10 cellular contexts compared by ENCODE assay signal in the genomic region with DNA sequence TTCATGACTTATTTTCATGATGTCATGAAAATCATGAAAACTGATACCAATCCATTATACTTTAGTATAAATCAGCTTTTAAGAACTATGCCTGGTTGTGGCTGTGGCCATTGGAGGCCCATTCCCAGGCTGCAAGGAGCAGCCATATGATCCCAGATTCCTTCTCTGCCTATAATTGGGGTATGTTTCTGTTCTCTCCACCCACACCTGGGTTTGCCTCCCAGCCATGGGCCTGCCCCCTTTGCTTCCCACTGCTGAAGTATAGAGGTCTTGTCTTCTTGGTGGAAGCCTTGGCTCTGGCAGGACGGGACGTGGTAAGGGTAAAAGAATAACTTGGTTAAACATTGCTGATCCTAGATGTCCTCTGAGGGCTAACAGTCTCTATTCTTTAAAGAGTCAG. TPM values are rescaled to one million over a fixed set of nuclear protein-coding genes. Genes with fewer than 3 reads are reported as not detected.
A peak's percentile ranks its signal among the peaks of the same experiment; 100 is the strongest.
DNase-seq lines count a peak whose midpoint lies in the region; ATAC-seq, FAIRE-seq and TF ChIP-seq lines count a peak whose summit lies in the region.
"Had no signal": no experiment of that assay in that cellular context is flagged by ENCODE, and none has a peak within 500 bp of the region (broad histone marks: within the 10 kb centered on the region; RNA-seq: fewer than 3 reads in every experiment).

No MANE protein-coding gene starts in this region.

- TF ChIP-seq CTCF in Panc1 (IDR thresholded peaks at IDR 0.05) (no peak), endothelial cell of umbilical vein (IDR thresholded peaks at IDR 0.05; ENCODE audit: extremely low read depth in 1 of 2, insufficient read depth in 1 of 2, low read depth in 1 of 2, low read length in 2 of 2) (no peak), osteoblast (IDR thresholded peaks at IDR 0.05; ENCODE audit: extremely low read depth, low read depth, low read length) (no peak), kidney (IDR thresholded peaks at IDR 0.05; ENCODE audit: borderline replicate concordance, extremely low read depth, insufficient read depth) (no peak)

- peak overlapping the region in 3 of 4 donors; percentile 58 to 91 (median 90) for H3K4me3 Mint-ChIP-seq in CD4-positive, CD25-positive, alpha-beta regulatory T cell

- CTCF ChIA-PET in Panc1 (lab: Charles Lee) (no interaction called here), endothelial cell of umbilical vein (lab: Charles Lee) (interaction anchor here (0.7 to 1.2 kb wide), 2 partner anchors 10 to 123 kb away, joined by 3 read pairs; no protein-coding TSS in a partner anchor)

- H3K36me3 ChIP-seq in CD4-positive, CD25-positive, alpha-beta regulatory T cell (ENCODE audit: control insufficient read depth, insufficient read depth, low read length): no peaks in the 10 kb centered on the region
- H3K36me3 ChIP-seq in Panc1 (ENCODE audit: control insufficient read depth, insufficient read depth, low read length) (0 out of 2 replicates have a peak, but pooled peaks cover 2% of the 10 kb centered on the region), endothelial cell of umbilical vein (ENCODE audit: control insufficient read depth in 2 of 2, extremely low read depth in 1 of 2, insufficient read depth in 2 of 2, low read length in 2 of 2) (peaks cover 0 to 2% of the 10 kb centered on the region in 2 experiments), osteoblast (ENCODE audit: insufficient read depth, low read length) (peaks cover 43% of the 10 kb centered on the region), kidney (ENCODE audit: control insufficient read depth in 1 of 2, insufficient read depth in 2 of 2, low read length in 2 of 2) (no peaks in the 10 kb centered on the region)

- H3K4me3 ChIP-seq in CD4-positive, CD25-positive, alpha-beta regulatory T cell (ENCODE audit: low read depth, low read length): no peak overlapping the region
- H3K4me3 ChIP-seq in Panc1 (ENCODE audit: low read depth in 2 of 2, low read length in 2 of 2) (peak overlapping the region in 1 of 2 experiments; percentile 29; a peak in 3 of 4 replicates), endothelial cell of umbilical vein (replicated peaks in 1 of 3; ENCODE audit: insufficient read depth in 1 of 3, low read depth in 1 of 3, low read length in 3 of 3) (no peak overlapping the region), osteoblast (ENCODE audit: insufficient read depth, low read length) (peak overlapping the region; percentile 91), kidney (ENCODE audit: low read length in 2 of 2) (no peak overlapping the region)

- H3K4me2 ChIP-seq in endothelial cell of umbilical vein (ENCODE audit: insufficient read depth, low read length) (peak overlapping the region; percentile 56), osteoblast (ENCODE audit: insufficient read depth, low read length) (peak overlapping the region; percentile 88)

- TF ChIP-seq POLR2A in endothelial cell of umbilical vein (IDR thresholded peaks at IDR 0.05; ENCODE audit: low read depth, low read length): no peak

- FAIRE-seq in endothelial cell of umbilical vein (lab: Jason Lieb, UNC): no peak
- no peak for FAIRE-seq in kidney (lab: Jason Lieb, UNC)

- H3K27me3 ChIP-seq in CD4-positive, CD25-positive, alpha-beta regulatory T cell (ENCODE audit: control insufficient read depth, insufficient read depth, low read length): no peaks in the 10 kb centered on the region
- no peaks in the 10 kb centered on the region for H3K27me3 ChIP-seq in Panc1 (ENCODE audit: control insufficient read depth, insufficient read depth, low read length)
- H3K27me3 ChIP-seq in endothelial cell of umbilical vein (ENCODE audit: control insufficient read depth in 2 of 2, insufficient read depth in 2 of 2, low read length in 2 of 2): no peaks in the 10 kb centered on the region
- H3K27me3 ChIP-seq in osteoblast (ENCODE audit: insufficient read depth, low read length): no peaks in the 10 kb centered on the region

- H3K27ac Mint-ChIP-seq in CD4-positive, CD25-positive, alpha-beta regulatory T cell: peak overlapping the region in 2 of 3 donors; percentile 52 to 83

- H3K27me3 Mint-ChIP-seq in CD4-positive, CD25-positive, alpha-beta regulatory T cell: no peaks in the 10 kb centered on the region

- BruUV-seq in Panc1 (replicated peaks; lab: Mats Ljungman, UMichigan) (no TSS peak), endothelial cell of umbilical vein (replicated peaks; lab: Mats Ljungman, UMichigan) (no TSS peak)

- no peak for DNase-seq in CD4-positive, CD25-positive, alpha-beta regulatory T cell
- no peak for DNase-seq in Panc1 (ENCODE audit: low read depth, low spot score)
- DNase-seq in endothelial cell of umbilical vein (ENCODE audit: low read depth, low spot score): no peak
- DNase-seq in osteoblast (ENCODE audit: insufficient read length, low spot score, missing footprints): no peak
- DNase-seq in kidney: no peak
- no peak for DNase-seq in cerebellum (ENCODE audit: low spot score)
- DNase-seq in NCI-H1417 treated with DMSO at 0.1 percent for 48 hours (lab: John Stamatoyannopoulos, UW): no peak
- no peak for DNase-seq in stimulated activated CD4-positive, alpha-beta T cell treated with anti-CD3 and anti-CD28 coated beads, Interleukin-4, amount 100 ng/mL, for 1 hour
- DNase-seq: activated naive CD4-positive, alpha-beta T cell had no signal

- H3K9ac ChIP-seq in endothelial cell of umbilical vein (replicated peaks; ENCODE audit: extremely low read depth, insufficient read depth, low read length) (no peak overlapping the region), kidney (ENCODE audit: low read length in 2 of 2) (no peak overlapping the region)

- H4K20me1 ChIP-seq in endothelial cell of umbilical vein (replicated peaks; ENCODE audit: control insufficient read depth, extremely low read depth, insufficient read depth, low read length) (no peaks in the 10 kb centered on the region), osteoblast (ENCODE audit: insufficient read depth, low read length) (peaks cover 34% of the 10 kb centered on the region)

- dilution Hi-C loops in endothelial cell of umbilical vein (cut with MboI; ENCODE audit: extremely low pct_ligation_motif_present, low sequenced_read_pairs): no loop called here

- in situ Hi-C loops in Panc1 (cut with HindIII; ENCODE audit: low pct_unique_long_range_greater_than_20kb, low sequenced_read_pairs): no loop called here

- POLR2A ChIA-PET in Panc1 (lab: Charles Lee): no interaction called here
- POLR2A ChIA-PET in endothelial cell of umbilical vein (lab: Charles Lee): no interaction called here

- H3K79me2 ChIP-seq in endothelial cell of umbilical vein (ENCODE audit: control insufficient read depth, insufficient read depth, low read length) (peaks cover 69% of the 10 kb centered on the region), osteoblast (ENCODE audit: insufficient read depth, low read length) (peaks cover 75% of the 10 kb centered on the region)

- peaks cover 25% of the 10 kb centered on the region for H3K4me1 ChIP-seq in CD4-positive, CD25-positive, alpha-beta regulatory T cell (ENCODE audit: control insufficient read depth, insufficient read depth, low read length, poor library complexity, severe bottlenecking)
- H3K4me1 ChIP-seq in Panc1 (ENCODE audit: control insufficient read depth, insufficient read depth, low read length) (peaks cover 31% of the 10 kb centered on the region), endothelial cell of umbilical vein (ENCODE audit: control insufficient read depth, extremely low read depth, insufficient read depth, low read length) (peaks cover 40% of the 10 kb centered on the region), osteoblast (ENCODE audit: insufficient read depth, low read length) (peaks cover 58% of the 10 kb centered on the region), kidney (ENCODE audit: control insufficient read depth in 1 of 2, insufficient read depth in 1 of 2, low read depth in 1 of 2, low read length in 2 of 2) (peaks cover 4 to 10% of the 10 kb centered on the region in 2 donors)

- H3K9me3 ChIP-seq in CD4-positive, CD25-positive, alpha-beta regulatory T cell (ENCODE audit: control insufficient read depth in 2 of 2, low read length in 2 of 2): no peaks in the 10 kb centered on the region
- H3K9me3 ChIP-seq in Panc1 (ENCODE audit: control insufficient read depth, insufficient read depth, low read depth, low read length): no peaks in the 10 kb centered on the region
- no peaks in the 10 kb centered on the region for H3K9me3 ChIP-seq in endothelial cell of umbilical vein (replicated peaks; ENCODE audit: control insufficient read depth, insufficient read depth, low read length)
- H3K9me3 ChIP-seq in osteoblast (ENCODE audit: low read depth, low read length): no peaks in the 10 kb centered on the region
- no peaks in the 10 kb centered on the region for H3K9me3 ChIP-seq in kidney (ENCODE audit: control insufficient read depth in 1 of 2, low read length in 2 of 2)

- H3K4me1 Mint-ChIP-seq in CD4-positive, CD25-positive, alpha-beta regulatory T cell: peaks cover 15 to 39% (median 24%) of the 10 kb centered on the region in 4 donors

- H3K36me3 Mint-ChIP-seq in CD4-positive, CD25-positive, alpha-beta regulatory T cell: no peaks in the 10 kb centered on the region

- intact Hi-C loops in Panc1 (cut with micrococcal nuclease; ENCODE audit: unreplicated experiment) (loop anchor here (5.0 kb wide), 1 partner anchor 65 kb away; no protein-coding TSS in a partner anchor), endothelial cell of umbilical vein (cut with micrococcal nuclease) (no loop called here), kidney (cut with DNase I) (no loop called here)

- no peak overlapping the region for H3K27ac ChIP-seq in CD4-positive, CD25-positive, alpha-beta regulatory T cell (ENCODE audit: insufficient read depth, low read length, poor library complexity, severe bottlenecking)
- peak overlapping the region; percentile 55 for H3K27ac ChIP-seq in Panc1 (ENCODE audit: low read length)
- H3K27ac ChIP-seq in endothelial cell of umbilical vein (ENCODE audit: insufficient read depth, low read depth, low read length): peak overlapping the region; percentile 19
- peak overlapping the region; percentile 94 for H3K27ac ChIP-seq in osteoblast (ENCODE audit: low read depth, low read length)
- H3K27ac ChIP-seq in kidney (ENCODE audit: low read depth in 2 of 2, low read length in 2 of 2): peak overlapping the region in 1 of 2 donors; percentile 32
- H3K27ac ChIP-seq: VCaP had no signal

- H3K9me3 Mint-ChIP-seq in CD4-positive, CD25-positive, alpha-beta regulatory T cell: peaks cover 0 to 2% (median 0%) of the 10 kb centered on the region in 7 donors

- no peak overlapping the region for H2AFZ ChIP-seq in endothelial cell of umbilical vein (ENCODE audit: low read depth, low read length)
- H2AFZ ChIP-seq in osteoblast (ENCODE audit: low read length): no peak overlapping the region

- no peak for ATAC-seq in CD4-positive, CD25-positive, alpha-beta regulatory T cell (ENCODE audit: low read depth in 2 of 2)
- ATAC-seq in Panc1: no peak

- H3K9me1 ChIP-seq in endothelial cell of umbilical vein (replicated peaks; ENCODE audit: control insufficient read depth, extremely low read depth, insufficient read depth, low read length): no peaks in the 10 kb centered on the region

RNA-seq across cellular contexts. Expression of gene MICAL2, which starts 2.3 kb away (rescaled TPM):
- total RNA-seq in CD4-positive, CD25-positive, alpha-beta regulatory T cell: 67.5 TPM
- polyA plus RNA-seq in CD4-positive, CD25-positive, alpha-beta regulatory T cell: 10 to 100 TPM; 15.9 to 39.0 (median 22.9) TPM
- 199 TPM for total RNA-seq in Panc1 (2021; ENCODE audit: unreplicated experiment)
- 183 TPM for polyA plus RNA-seq in Panc1 (2012; ENCODE audit: insufficient read length)
- total RNA-seq in endothelial cell of umbilical vein: 200 and 222 TPM in 2 replicates
- 64.7 and 67.6 TPM in 2 replicates for polyA plus RNA-seq in endothelial cell of umbilical vein
- 74.6 and 84.6 TPM in 2 replicates for polyA plus RNA-seq in endothelial cell of umbilical vein (2011; cell fraction: cytosol; rRNA removed)
- polyA plus RNA-seq in endothelial cell of umbilical vein (2011; cell fraction: nucleus; rRNA removed): 108 and 127 TPM in 2 replicates
- 116 and 178 TPM in 2 replicates for polyA plus RNA-seq in endothelial cell of umbilical vein (2012)
- polyA minus RNA-seq in endothelial cell of umbilical vein: 248 and 293 TPM in 2 replicates
- 2.5 TPM for polyA minus RNA-seq in endothelial cell of umbilical vein (2011; cell fraction: cytosol; rRNA and poly(A)+ RNA removed)
- 222 and 257 TPM in 2 replicates for polyA minus RNA-seq in endothelial cell of umbilical vein (2011; cell fraction: nucleus; rRNA and poly(A)+ RNA removed)
- total RNA-seq in osteoblast: 109 and 156 TPM in 2 replicates
- 64.5 TPM for total RNA-seq in kidney
- polyA plus RNA-seq in kidney (ENCODE audit: insufficient read depth, low read depth, low replicate concordance): 7.8 TPM
- total RNA-seq in cerebellum: 20.0 TPM
